In genomic region chr16:73306901-73307413, GRCh38 we compare ENCODE assay signal across 18 cellular contexts.
"Had no signal": no experiment of that assay in that cellular context is flagged by ENCODE, and none has a peak within 500 bp of the region (broad histone marks: within the 10 kb centered on the region; RNA-seq: fewer than 3 reads in every experiment).

No MANE protein-coding gene starts in this region.

- H3K27me3 Mint-ChIP-seq: naive thymus-derived CD8-positive, alpha-beta T cell had no signal

- H3K36me3 Mint-ChIP-seq: naive thymus-derived CD8-positive, alpha-beta T cell; type B pancreatic cell had no signal

- H3K4me3 Mint-ChIP-seq: endodermal cell; naive thymus-derived CD8-positive, alpha-beta T cell; neural crest cell; type B pancreatic cell had no signal

- H3K4me1 ChIP-seq: foreskin keratinocyte had no signal

- H3K9me3 ChIP-seq: mucosa of descending colon had no signal

- H3K4me3 ChIP-seq: coronary artery, mucosa of descending colon had no signal

- H3K27me3 ChIP-seq: foreskin keratinocyte had no signal

- H3K27ac Mint-ChIP-seq: endodermal cell; naive thymus-derived CD8-positive, alpha-beta T cell; progenitor cell of endocrine pancreas; type B pancreatic cell had no signal

- FAIRE-seq: endothelial cell of umbilical vein, small intestine, urothelium cell line had no signal

- DNase-seq: effector CD4-positive, alpha-beta T cell; endodermal cell; erythroblast; foreskin keratinocyte; head of caudate nucleus; hippocampal formation; mucosa of descending colon; naive thymus-derived CD8-positive, alpha-beta T cell; right cardiac atrium; small intestine; stimulated activated CD4-positive, alpha-beta T cell treated with anti-CD3 and anti-CD28 coated beads, Interleukin-12 subunit alpha, Interleukin-12 subunit beta, amount 100 ng/mL, for 4 hours; stimulated activated naive CD4-positive, alpha-beta T cell treated with Interleukin-2 at 50 U/mL for 16 hours had no signal

- ATAC-seq: foreskin keratinocyte; mucosa of descending colon; naive thymus-derived CD8-positive, alpha-beta T cell; right cardiac atrium had no signal

- H3K9me3 Mint-ChIP-seq: endodermal cell, neural crest cell, type B pancreatic cell had no signal

- H3K27ac ChIP-seq: coronary artery, foreskin keratinocyte had no signal
